8 cellular contexts compared by ENCODE assay signal in the genomic region with DNA sequence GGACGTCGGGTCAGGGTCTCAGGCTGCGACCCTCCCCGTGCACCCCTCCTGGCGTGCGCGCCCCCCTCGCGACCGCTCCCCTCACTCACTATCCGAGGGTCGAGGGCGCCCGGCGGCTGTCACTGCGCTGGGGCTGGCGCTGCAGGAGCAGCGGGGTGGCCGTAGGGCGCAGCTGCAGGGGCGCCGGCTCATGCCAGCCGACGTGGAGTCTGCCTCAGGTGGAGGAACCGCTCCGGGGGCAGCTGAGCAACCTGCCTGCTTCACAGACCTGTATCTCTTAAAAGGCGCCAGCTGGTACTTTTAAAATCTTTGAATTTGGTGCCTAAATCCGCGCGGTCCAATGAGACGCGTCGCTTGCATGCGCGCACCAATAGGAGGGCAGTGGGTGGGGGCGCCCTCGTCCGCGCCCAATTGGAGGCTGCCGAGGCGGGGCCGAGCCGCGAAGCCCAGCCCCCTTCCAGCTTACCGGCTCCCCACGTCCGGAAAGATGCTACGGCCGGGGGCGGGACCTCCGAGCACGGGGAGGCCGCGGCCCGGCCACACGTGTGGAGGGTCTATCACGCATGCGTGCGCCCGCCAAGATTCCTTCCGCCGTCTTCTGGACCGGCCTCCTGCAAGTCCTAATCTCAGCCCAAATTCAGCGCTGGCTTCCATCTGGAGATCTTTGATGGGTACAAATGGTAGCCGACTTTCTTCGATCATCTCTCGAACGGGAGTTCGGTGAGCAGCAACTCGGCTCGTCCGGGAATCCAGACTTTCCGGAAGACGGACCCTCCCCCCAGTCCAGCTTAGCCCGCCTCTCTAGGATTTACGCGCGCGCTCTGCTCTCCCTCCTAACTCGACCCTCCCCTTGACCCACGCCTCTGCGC. TPM values are rescaled to one million over a fixed set of nuclear protein-coding genes. Genes with fewer than 3 reads are reported as not detected.
DNase-seq lines count a peak whose midpoint lies in the region; ATAC-seq, FAIRE-seq and TF ChIP-seq lines count a peak whose summit lies in the region.

FBXO5 (minus strand) TSS at position 274 of the 869 bp plus-strand sequence; CDS start at position 192, 82 bp downstream.

- peak within 1 kb of the TSS; percentile 85 for H2BK120ac ChIP-seq in trophoblast cell (ENCODE audit: insufficient read depth, low read length, poor library complexity)

- peak within 1 kb of the TSS; percentile 89 for H3K18ac ChIP-seq in trophoblast cell (ENCODE audit: low read length)

- H3K36me3 Mint-ChIP-seq in T-cell (peaks cover 7% of the 10 kb centered on the region), type B pancreatic cell (peaks cover 14% of the 10 kb centered on the region)

- H3K36me3 ChIP-seq in trophoblast cell (ENCODE audit: control insufficient read depth in 1 of 2, insufficient read depth in 2 of 2, low read length in 2 of 2) = peaks cover 2 to 5% of the 10 kb centered on the region in 2 experiments

- H3K27ac Mint-ChIP-seq in T-cell = peak within 1 kb of the TSS; percentile 98
- H3K27ac Mint-ChIP-seq in type B pancreatic cell = peak within 1 kb of the TSS; percentile 96

- H3K4me2 ChIP-seq in trophoblast cell (ENCODE audit: low read length) = peak within 1 kb of the TSS; percentile 99

- H3K14ac ChIP-seq in trophoblast cell (ENCODE audit: low read length) = peak within 1 kb of the TSS; percentile 92

- peak within 1 kb of the TSS; percentile 97 for H4K91ac ChIP-seq in trophoblast cell (ENCODE audit: low read depth, low read length)

- H2AFZ ChIP-seq in trophoblast cell (ENCODE audit: insufficient read depth, low read length, poor library complexity) = peak within 1 kb of the TSS; percentile 75

- H3K9me3 Mint-ChIP-seq in T-cell (no peaks in the 10 kb centered on the region), type B pancreatic cell (no peaks in the 10 kb centered on the region)

- TF ChIP-seq CTCF in type B pancreatic cell (conservative IDR thresholded peaks at IDR 0.05) = no peak

- WGBS in adipose tissue, 3 donors = 0% methylated on average over 80 to 82 of the region's 82 CpGs
- WGBS in trophoblast cell (ENCODE audit: extremely low coverage, insufficient coverage, insufficient read length) = no CpG with 5 or more reads among the region's 82 CpGs

- ATAC-seq in HG02840 (IDR thresholded peaks at IDR 0.05; ENCODE audit: low FRiP score, unreplicated experiment) (peak; percentile 86), T-cell (replicated peaks in 1 of 4) (peak; percentile 92 to 96 (median 94))

- peak within 1 kb of the TSS; percentile 98 for H4K8ac ChIP-seq in trophoblast cell (ENCODE audit: low read depth, low read length)

- H2AK5ac ChIP-seq in trophoblast cell (ENCODE audit: low read length) = peak within 1 kb of the TSS; percentile 53

- intact Hi-C loops in cardiac septum (cut with DNase I) = loop anchor here (2.0 kb wide), 1 partner anchor 20 kb away; the partner anchor contains the start of gene MTRF1L

- H3K9me3 ChIP-seq in trophoblast cell (ENCODE audit: insufficient read depth, low read depth, low read length) = no peaks in the 10 kb centered on the region

- FAIRE-seq in GM12891 (lab: Jason Lieb, UNC) = peak; percentile 97

- peak within 1 kb of the TSS; percentile 81 for H3K27ac ChIP-seq in adipose tissue (ENCODE audit: low read depth, low read length)
- peak within 1 kb of the TSS; percentile 95 for H3K27ac ChIP-seq in trophoblast cell (ENCODE audit: low read depth, low read length)

- peak within 1 kb of the TSS; percentile 93 to 98 (median 95) for H3K4me3 Mint-ChIP-seq in T-cell
- H3K4me3 Mint-ChIP-seq in type B pancreatic cell = peak within 1 kb of the TSS; percentile 100

- peak; percentile 82 for DNase-seq in GM12891 (ENCODE audit: insufficient read length, low spot score)
- DNase-seq in NCI-H1436 treated with DMSO at 0.1 percent for 48 hours (lab: John Stamatoyannopoulos, UW) = peak; percentile 87
- DNase-seq in T-cell = peak; percentile 89 to 98 (median 95)
- DNase-seq in cardiac septum (ENCODE audit: low spot score) = peak; percentile 99
- DNase-seq in trophoblast cell = peak; percentile 99
- peak; percentile 97 for DNase-seq in type B pancreatic cell (ENCODE audit: extremely low spot score, unreplicated experiment)

- peaks cover 8% of the 10 kb centered on the region for H3K79me1 ChIP-seq in trophoblast cell (ENCODE audit: low read length)

- H3K9ac ChIP-seq in trophoblast cell (ENCODE audit: low read length) = peak within 1 kb of the TSS; percentile 95

- peak; percentile 78 for TF ChIP-seq POLR2A in GM12891 (IDR thresholded peaks at IDR 0.05; ENCODE audit: low read depth, low read length)

- H3K4me1 Mint-ChIP-seq in T-cell (peaks cover 42 to 58% (median 49%) of the 10 kb centered on the region in 3 donors), type B pancreatic cell (ENCODE audit: unreplicated experiment) (peaks cover 26% of the 10 kb centered on the region)

- H3K23ac ChIP-seq in trophoblast cell (ENCODE audit: low read length) = no peak within 1 kb of the TSS

- H2BK5ac ChIP-seq in trophoblast cell (ENCODE audit: low read depth, low read length, poor library complexity) = peak within 1 kb of the TSS; percentile 94

- peak within 1 kb of the TSS; percentile 75 for H3K4ac ChIP-seq in trophoblast cell (ENCODE audit: low read depth, low read length)

- H3K4me1 ChIP-seq in trophoblast cell (ENCODE audit: control insufficient read depth in 1 of 2, insufficient read depth in 2 of 2, low read length in 2 of 2) = peaks cover 0 to 3% of the 10 kb centered on the region in 2 experiments

- no peaks in the 10 kb centered on the region for H3K27me3 Mint-ChIP-seq in T-cell
- H3K27me3 Mint-ChIP-seq in type B pancreatic cell = no peaks in the 10 kb centered on the region

- peak within 1 kb of the TSS; percentile 99 for H3K4me3 ChIP-seq in trophoblast cell (ENCODE audit: low read depth, low read length)

- H4K12ac ChIP-seq in trophoblast cell (ENCODE audit: low read depth, low read length) = peak within 1 kb of the TSS; percentile 94

- no peaks in the 10 kb centered on the region for H3K27me3 ChIP-seq in trophoblast cell (ENCODE audit: insufficient read depth, low read length)

- no peak within 1 kb of the TSS for H2BK12ac ChIP-seq in trophoblast cell (ENCODE audit: low read length)

- H3K79me2 ChIP-seq in trophoblast cell (ENCODE audit: control insufficient read depth, insufficient read depth, low read length, poor library complexity) = peaks cover 20% of the 10 kb centered on the region

- POLR2A ChIA-PET in T-cell (lab: Charles Lee) = interaction anchor here in 1 of 2 donors (1.0 kb wide), 1 partner anchor 20 kb away, joined by 3 read pairs; no protein-coding TSS in a partner anchor

- CTCF ChIA-PET in T-cell (lab: Charles Lee) = interaction anchor here in 1 of 2 donors (0.7 to 1.3 kb wide), 4 partner anchors 12 to 35 kb away, joined by 3 to 5 read pairs (median 4); no protein-coding TSS in a partner anchor

TF ChIP-seq in GM12891, 5 proteins besides CTCF, POLR2A, EP300 and RAD21:
- peak; percentile 76; the same call in 1 of the 2 replicates for TF ChIP-seq POLR2AphosphoS5 (IDR thresholded peaks at IDR 0.05; ENCODE audit: low read depth, low read length)
- TF ChIP-seq SPI1 (IDR thresholded peaks at IDR 0.05; ENCODE audit: low read depth, low read length) = no peak
- TF ChIP-seq POU2F2 (IDR thresholded peaks at IDR 0.05; ENCODE audit: low read depth, low read length) = peak; percentile 43; the same call in 1 of the 2 replicates
- peak; percentile 66; the same call in 1 of the 2 replicates for TF ChIP-seq TAF1 (IDR thresholded peaks at IDR 0.05; ENCODE audit: low read depth, low read length)
- TF ChIP-seq PAX5 (IDR thresholded peaks at IDR 0.05; ENCODE audit: insufficient read depth, low read length, severe bottlenecking) = peak; percentile 12

RNA-seq across cellular contexts. Expression of gene FBXO5, which starts in this region (rescaled TPM):
- polyA plus RNA-seq in GM12891 (2012; ENCODE audit: low read depth, missing spikeins) = 21.1 TPM
- total RNA-seq in T-cell = 1 to 10 TPM; 4.4 to 9.3 (median 8.1) TPM
- 1 to 10 TPM; 1.2 to 6.4 (median 2.7) TPM for polyA plus RNA-seq in adipose tissue
- total RNA-seq in cardiac septum = 2.1 TPM
- polyA plus RNA-seq in trophoblast cell (2013) = 15.0 and 15.4 TPM in 2 replicates
- 10.7 and 29.6 TPM in 2 replicates for total RNA-seq in type B pancreatic cell (ENCODE audit: low replicate concordance)

Comparison
In these comparisons a context has a peak if more than half of its experiments do, and no peak if none do; other contexts are left out.
1. Peak in every context shown above with its lines: DNase-seq, ATAC-seq, H3K4me3 ChIP-seq and H3K27ac ChIP-seq.